Comparison of ENCODE assay signal across 16 cellular contexts in genomic region chr2:105081006-105081701, GRCh38. TPM values are rescaled to one million over a fixed set of nuclear protein-coding genes. Genes with fewer than 3 reads are reported as not detected.
A peak's percentile ranks its signal among the peaks of the same experiment; 100 is the strongest.
DNase-seq lines count a peak whose midpoint lies in the region; ATAC-seq, FAIRE-seq and TF ChIP-seq lines count a peak whose summit lies in the region.
"Had no signal": no experiment of that assay in that cellular context is flagged by ENCODE, and none has a peak within 500 bp of the region (broad histone marks: within the 10 kb centered on the region; RNA-seq: fewer than 3 reads in every experiment).

No MANE protein-coding gene starts in this region.

- H3K9me3 ChIP-seq in small intestine (ENCODE audit: control insufficient read depth, low read depth), result no peaks in the 10 kb centered on the region

- ATAC-seq in GM18861 (IDR thresholded peaks at IDR 0.05; ENCODE audit: unreplicated experiment), result no peak
- ATAC-seq: left lobe of liver; natural killer cell treated with Interleukin-12 subunit alpha and Interleukin-12 subunit beta and Interleukin-15 and Interleukin-18, amount 100 ng/mL, for 72 hours had no signal

- H3K4me3 ChIP-seq in cardiac fibroblast (replicated peaks in 1 of 2; ENCODE audit: low read depth in 2 of 2, low read length in 2 of 2) (no peak overlapping the region), small intestine (ENCODE audit: low read depth in 1 of 2, low read length in 2 of 2) (no peak overlapping the region)
- H3K4me3 ChIP-seq: smooth muscle cell had no signal

- peak in 2 of 3 experiments; percentile 43 to 69 for DNase-seq in NCI-H1417 (lab: John Stamatoyannopoulos, UW)
- DNase-seq in NCI-H1417 treated with DMSO at 0.1 percent for 48 hours (lab: John Stamatoyannopoulos, UW), result no peak
- DNase-seq in cardiac fibroblast (ENCODE audit: low read depth in 2 of 2), result peak; percentile 18 to 63
- DNase-seq in iris pigment epithelial cell (ENCODE audit: low read depth), result peak; percentile 54
- no peak for DNase-seq in small intestine
- DNase-seq in NCI-H1105 treated with DMSO at 0.1 percent for 48 hours (lab: John Stamatoyannopoulos, UW), result no peak
- no peak for DNase-seq in NCI-H128 (lab: John Stamatoyannopoulos, UW; ENCODE audit: unreplicated experiment)
- DNase-seq: CD4-positive, alpha-beta memory T cell; effector CD4-positive, alpha-beta T cell; GOT3 had no signal

- no peak overlapping the region for H3K27ac ChIP-seq in small intestine (ENCODE audit: low read depth in 1 of 2, low read length in 1 of 2)
- H3K27ac ChIP-seq: 22Rv1, HL-60 had no signal

- no peaks in the 10 kb centered on the region for H3K27me3 ChIP-seq in small intestine (ENCODE audit: control insufficient read depth in 2 of 2, insufficient read depth in 2 of 2, low read length in 2 of 2)

- WGBS in small intestine, 3 donors, result 86 to 89% (median 87%) methylated on average over 20 of the region's 20 CpGs

- H3K36me3 ChIP-seq in small intestine (ENCODE audit: control insufficient read depth in 2 of 2, insufficient read depth in 2 of 2, low read length in 2 of 2), result peaks cover 0 to 2% of the 10 kb centered on the region in 2 donors

- no peaks in the 10 kb centered on the region for H3K4me1 ChIP-seq in small intestine (ENCODE audit: control insufficient read depth in 2 of 2, insufficient read depth in 1 of 2, low read depth in 1 of 2, low read length in 1 of 2)

- FAIRE-seq in small intestine (lab: Jason Lieb, UNC), result peak; percentile 62

- no peak for TF ChIP-seq CTCF in cardiac fibroblast (IDR thresholded peaks at IDR 0.05; ENCODE audit: low read depth, low read length)

RNA-seq across cellular contexts. Expression of gene MRPS9, which starts 43.3 kb away (rescaled TPM):
- 10 to 100 TPM; 22.7 to 44.1 (median 26.2) TPM for polyA plus RNA-seq in small intestine

Comparison
In these comparisons a context has a peak if more than half of its experiments do, and no peak if none do; other contexts are left out.
1. DNase-seq: peak in NCI-H1417 (2 of 3), cardiac fibroblast (2 of 2) and iris pigment epithelial cell (single experiment); none in NCI-H1417 treated with DMSO at 0.1 percent for 48 hours (single experiment), small intestine (single experiment), NCI-H1105 treated with DMSO at 0.1 percent for 48 hours (single experiment) and NCI-H128 (single experiment).